In genomic region chr1:201498621-201499020, GRCh38 we compare ENCODE assay signal across 19 cellular contexts. TPM values are rescaled to one million over a fixed set of nuclear protein-coding genes. Genes with fewer than 3 reads are reported as not detected.
DNase-seq lines count a peak whose midpoint lies in the region; ATAC-seq and TF ChIP-seq lines count a peak whose summit lies in the region.
"Had no signal": no experiment of that assay in that cellular context is flagged by ENCODE, and none has a peak within 500 bp of the region (broad histone marks: within the 10 kb centered on the region; RNA-seq: fewer than 3 reads in every experiment).

No MANE protein-coding gene starts in this region.

- no peak overlapping the region for H3K4me3 ChIP-seq in right cardiac atrium (ENCODE audit: low read length)
- H3K4me3 ChIP-seq in fibroblast of pulmonary artery (replicated peaks; ENCODE audit: low read depth, low read length): no peak overlapping the region
- H3K4me3 ChIP-seq in prostate gland: no peak overlapping the region
- no peak overlapping the region for H3K4me3 ChIP-seq in vagina

- DNase-seq in right cardiac atrium (no peak), Right ventricle myocardium superior (no peak), fibroblast of pulmonary artery (ENCODE audit: low read depth) (peak; percentile 42), prostate gland (ENCODE audit: low spot score) (no peak), vagina (ENCODE audit: extremely low spot score in 2 of 2) (no peak), HK-2 (ENCODE audit: unreplicated experiment) (no peak)
- DNase-seq: ACHN; activated CD4-positive, alpha-beta T cell treated with anti-CD3 and anti-CD28 coated beads, Interleukin-2, amount 50 U/mL, for 4 hours; activated T-cell treated with anti-CD3 and anti-CD28 coated beads, Interleukin-2, amount 50 U/mL, for 24 hours; EL; foreskin keratinocyte; Karpas-422; NCI-H1105 treated with DMSO at 0.1 percent for 48 hours; NCI-H774; stimulated activated CD4-positive, alpha-beta T cell treated with anti-CD3 and anti-CD28 coated beads, Interleukin-4, amount 100 ng/mL, for 1 hour; stimulated activated CD8-positive, alpha-beta memory T cell treated with anti-CD3 and anti-CD28 coated beads, Interleukin-4, amount 100 ng/mL, for 48 hours had no signal

- intact Hi-C loops in right cardiac atrium (cut with DNase I): no loop called here
- intact Hi-C loops in Right ventricle myocardium superior (cut with DNase I): no loop called here
- intact Hi-C loops in prostate gland (cut with DNase I): no loop called here
- intact Hi-C loops in vagina (cut with DNase I): no loop called here

- no peak for ATAC-seq in right cardiac atrium
- ATAC-seq in Right ventricle myocardium superior (ENCODE audit: poor library complexity): no peak
- ATAC-seq in GM21526 (IDR thresholded peaks at IDR 0.05; ENCODE audit: low FRiP score, unreplicated experiment): no peak
- no peak for ATAC-seq in HG02642 (IDR thresholded peaks at IDR 0.05; ENCODE audit: poor library complexity, unreplicated experiment)
- ATAC-seq: foreskin keratinocyte; natural killer cell treated with Interleukin-12 subunit alpha and Interleukin-12 subunit beta and Interleukin-15 and Interleukin-18, amount 100 ng/mL, for 72 hours had no signal

- no peaks in the 10 kb centered on the region for H3K9me3 ChIP-seq in right cardiac atrium (ENCODE audit: control insufficient read depth, low read length)
- no peaks in the 10 kb centered on the region for H3K9me3 ChIP-seq in prostate gland
- H3K9me3 ChIP-seq in vagina: no peaks in the 10 kb centered on the region

- no peak for TF ChIP-seq POLR2A in prostate gland (IDR thresholded peaks at IDR 0.05)
- no peak for TF ChIP-seq POLR2A in vagina (IDR thresholded peaks at IDR 0.05)

- 84% methylated on average over 8 of the region's 8 CpGs for WGBS in right cardiac atrium
- WGBS in prostate gland: 73% methylated on average over 8 of the region's 8 CpGs

- H3K27me3 ChIP-seq in right cardiac atrium (ENCODE audit: control insufficient read depth, insufficient read depth) (no peaks in the 10 kb centered on the region), prostate gland (replicated peaks; ENCODE audit: insufficient read depth) (no peaks in the 10 kb centered on the region), vagina (no peaks in the 10 kb centered on the region)
- H3K27me3 ChIP-seq: foreskin keratinocyte had no signal

- H3K36me3 ChIP-seq in prostate gland (peaks cover 0 to 5% of the 10 kb centered on the region in 2 donors), vagina (no peaks in the 10 kb centered on the region)

- H3K4me1 ChIP-seq in right cardiac atrium (ENCODE audit: control insufficient read depth, insufficient read depth, low read length) (peaks cover 47% of the 10 kb centered on the region), prostate gland (replicated peaks) (peaks cover 45% of the 10 kb centered on the region), vagina (peaks cover 99% of the 10 kb centered on the region)

- TF ChIP-seq CTCF in fibroblast of pulmonary artery (IDR thresholded peaks at IDR 0.05; ENCODE audit: low read length, missing control alignments) (peak; percentile 11), prostate gland (IDR thresholded peaks at IDR 0.05) (no peak), vagina (IDR thresholded peaks at IDR 0.05) (no peak)

- H3K27ac ChIP-seq in right cardiac atrium (ENCODE audit: low read length) (peak overlapping the region; percentile 38), prostate gland (peak overlapping the region; percentile 91 to 96), vagina (peak overlapping the region; percentile 93)
- H3K27ac ChIP-seq: foreskin keratinocyte had no signal

RNA-seq across cellular contexts. Expression of gene CSRP1, which starts 8.3 kb away (rescaled TPM):
- total RNA-seq in right cardiac atrium (100 to 1,000 TPM in 3 of 4 donors, 10 to 100 TPM in 1; 97.2 to 343 (median 132) TPM), Right ventricle myocardium superior (53.1 TPM), prostate gland (1,000 to 10,000 TPM; 1,117 to 1,634 TPM), vagina (729 TPM)
- 121 TPM for polyA plus RNA-seq in right cardiac atrium

RNA-seq across cellular contexts. Expression of gene PHLDA3, which starts 29.6 kb away (rescaled TPM):
- total RNA-seq in right cardiac atrium (10 to 100 TPM; 21.8 to 47.4 (median 29.9) TPM), Right ventricle myocardium superior (21.5 TPM), prostate gland (10 to 100 TPM; 49.7 to 73.9 TPM), vagina (80.5 TPM)
- polyA plus RNA-seq in right cardiac atrium: 18.1 TPM

RNA-seq across cellular contexts. Expression of gene NAV1, which starts 40.3 kb away (rescaled TPM):
- 10 to 100 TPM; 13.3 to 29.1 (median 20.6) TPM for total RNA-seq in right cardiac atrium
- 8.0 TPM for polyA plus RNA-seq in right cardiac atrium
- total RNA-seq in Right ventricle myocardium superior: 66.6 TPM
- total RNA-seq in prostate gland: 10 to 100 TPM; 13.1 to 29.1 TPM
- total RNA-seq in vagina: 45.9 TPM

Comparison
In these comparisons a context has a peak if more than half of its experiments do, and no peak if none do; other contexts are left out.
1. H3K27ac ChIP-seq: peak in every context shown above with its lines; median percentile 94 in prostate gland; 93 in vagina; 38 in right cardiac atrium.